Comparison of ENCODE assay signal across 10 cellular contexts in the genomic region with DNA sequence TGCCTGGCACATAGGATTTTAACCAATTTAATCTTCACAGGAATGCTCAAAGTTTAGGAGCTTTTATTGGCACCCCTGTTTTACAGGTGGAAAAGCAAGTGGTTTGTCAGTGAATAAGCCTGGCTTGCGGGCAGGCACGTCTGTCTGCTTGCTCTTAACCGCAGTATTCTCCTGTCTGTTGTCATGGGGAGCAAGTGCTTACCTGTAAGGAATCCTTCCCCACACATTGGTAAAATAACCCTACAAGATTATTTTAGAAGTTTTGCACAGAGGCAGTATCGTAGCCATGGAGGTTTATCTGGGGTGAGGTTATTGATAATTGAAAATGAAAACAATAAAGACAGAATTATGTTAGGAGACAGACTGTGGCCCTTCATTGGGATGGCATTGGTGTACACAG.
DNase-seq lines count a peak whose midpoint lies in the region; ATAC-seq and TF ChIP-seq lines count a peak whose summit lies in the region.
"Had no signal": no experiment of that assay in that cellular context is flagged by ENCODE, and none has a peak within 500 bp of the region (broad histone marks: within the 10 kb centered on the region; RNA-seq: fewer than 3 reads in every experiment).

No MANE protein-coding gene starts in this region.

- H3K27ac ChIP-seq in RWPE2 (ENCODE audit: poor library complexity, severe bottlenecking) (no peak overlapping the region), fibroblast of lung (ENCODE audit: insufficient read depth, low read length) (no peak overlapping the region), psoas muscle (no peak overlapping the region)

- no peak overlapping the region for H3K27ac Mint-ChIP-seq in activated CD4-positive, alpha-beta memory T cell treated with anti-CD3 and anti-CD28 coated beads, Interleukin-2, amount 10 ng/mL, durations not matched to agents 7 days and 5 days
- H3K27ac Mint-ChIP-seq in activated CD4-positive, alpha-beta memory T cell treated with anti-CD3 and anti-CD28 coated beads for 36 hours: no peak overlapping the region

- H3K36me3 Mint-ChIP-seq in activated CD4-positive, alpha-beta memory T cell treated with anti-CD3 and anti-CD28 coated beads, Interleukin-2, amount 10 ng/mL, durations not matched to agents 7 days and 5 days (ENCODE audit: low read depth): no peaks in the 10 kb centered on the region
- no peaks in the 10 kb centered on the region for H3K36me3 Mint-ChIP-seq in activated CD4-positive, alpha-beta memory T cell treated with anti-CD3 and anti-CD28 coated beads for 36 hours

- H4K20me1 ChIP-seq in fibroblast of lung (ENCODE audit: control insufficient read depth, extremely low read depth, insufficient read depth, low read length): no peaks in the 10 kb centered on the region

- H3K4me3 ChIP-seq in RWPE2 (ENCODE audit: severe bottlenecking) (peak overlapping the region; percentile 54), fibroblast of lung (replicated peaks in 1 of 4; ENCODE audit: control extremely low read depth in 1 of 4, insufficient read depth in 1 of 4, low read depth in 3 of 4, low read length in 4 of 4) (peak overlapping the region in 1 of 4 experiments; percentile 28), psoas muscle (peak overlapping the region; percentile 66)

- H3K36me3 ChIP-seq in RWPE2 (ENCODE audit: low read depth) (no peaks in the 10 kb centered on the region), fibroblast of lung (ENCODE audit: control insufficient read depth, insufficient read depth, low read length) (no peaks in the 10 kb centered on the region), psoas muscle (ENCODE audit: insufficient read depth in 1 of 2, low read depth in 1 of 2) (no peaks in the 10 kb centered on the region)
- H3K36me3 ChIP-seq: esophagus muscularis mucosa, Peyer's patch had no signal

- peak; percentile 24; the same call in 2 of the 3 replicates for ATAC-seq in RWPE2 (ENCODE audit: low read depth)
- no peak for ATAC-seq in psoas muscle
- no peak for ATAC-seq in HG03378 (IDR thresholded peaks at IDR 0.05; ENCODE audit: unreplicated experiment)

- H3K9ac ChIP-seq in fibroblast of lung (ENCODE audit: insufficient read depth, low read length): no peak overlapping the region

- H3K27me3 ChIP-seq in RWPE2 (ENCODE audit: insufficient read depth, poor library complexity, severe bottlenecking): no peaks in the 10 kb centered on the region
- H3K27me3 ChIP-seq in fibroblast of lung (ENCODE audit: control insufficient read depth, insufficient read depth, low read length): no peaks in the 10 kb centered on the region
- H3K27me3 ChIP-seq in psoas muscle (ENCODE audit: insufficient read depth in 3 of 3, low read length in 2 of 3): peaks cover 0 to 1% (median 0%) of the 10 kb centered on the region in 3 donors
- H3K27me3 ChIP-seq: Peyer's patch had no signal

- peaks cover 58% of the 10 kb centered on the region for H3K27me3 Mint-ChIP-seq in activated CD4-positive, alpha-beta memory T cell treated with anti-CD3 and anti-CD28 coated beads, Interleukin-2, amount 10 ng/mL, durations not matched to agents 7 days and 5 days
- H3K27me3 Mint-ChIP-seq in activated CD4-positive, alpha-beta memory T cell treated with anti-CD3 and anti-CD28 coated beads for 36 hours: peaks cover 46% of the 10 kb centered on the region

- H2AFZ ChIP-seq in fibroblast of lung (ENCODE audit: low read length): no peak overlapping the region

- no peak for TF ChIP-seq CTCF in RWPE2 (IDR thresholded peaks at IDR 0.05; ENCODE audit: poor library complexity, severe bottlenecking)
- TF ChIP-seq CTCF in fibroblast of lung (conservative IDR thresholded peaks at IDR 0.05 in 1 of 2, IDR thresholded peaks at IDR 0.05 in 1 of 2; ENCODE audit: low read depth in 1 of 2, low read length in 2 of 2): no peak
- TF ChIP-seq CTCF in psoas muscle (IDR thresholded peaks at IDR 0.05): no peak

- intact Hi-C loops in activated CD4-positive, alpha-beta memory T cell treated with anti-CD3 and anti-CD28 coated beads for 36 hours (cut with micrococcal nuclease): no loop called here
- intact Hi-C loops in psoas muscle (cut with DNase I): loop anchor here in 1 of 2 donors (10.0 kb wide), 1 partner anchor 174 kb away; the partner anchor contains the start of gene AGAP1

- DNase-seq in activated CD4-positive, alpha-beta memory T cell treated with anti-CD3 and anti-CD28 coated beads, Interleukin-2, amount 10 ng/mL, durations not matched to agents 7 days and 5 days: no peak
- DNase-seq in activated CD4-positive, alpha-beta memory T cell treated with anti-CD3 and anti-CD28 coated beads for 36 hours: no peak
- DNase-seq in RWPE2 (ENCODE audit: low spot score) (no peak), fibroblast of lung (ENCODE audit: low read depth in 2 of 2) (no peak), psoas muscle (no peak), SKM-1 treated with dmso at 0.1 percent for 144 hours (lab: John Stamatoyannopoulos, UW; ENCODE audit: unreplicated experiment) (no peak), NCI-H187 (lab: John Stamatoyannopoulos, UW) (no peak)

- 94 to 98% (median 97%) methylated on average over 4 of the region's 4 CpGs for WGBS in psoas muscle, 3 donors

- H3K79me2 ChIP-seq in fibroblast of lung (ENCODE audit: control insufficient read depth, insufficient read depth, low read length): peaks cover 1% of the 10 kb centered on the region

- CTCF ChIA-PET in activated CD4-positive, alpha-beta memory T cell treated with anti-CD3 and anti-CD28 coated beads, Interleukin-2, amount 10 ng/mL, durations not matched to agents 7 days and 5 days (lab: Charles Lee): no interaction called here
- CTCF ChIA-PET in activated CD4-positive, alpha-beta memory T cell treated with anti-CD3 and anti-CD28 coated beads for 36 hours (lab: Charles Lee): no interaction called here

- H3K4me1 Mint-ChIP-seq in activated CD4-positive, alpha-beta memory T cell treated with anti-CD3 and anti-CD28 coated beads, Interleukin-2, amount 10 ng/mL, durations not matched to agents 7 days and 5 days: peaks cover 6% of the 10 kb centered on the region
- H3K4me1 Mint-ChIP-seq in activated CD4-positive, alpha-beta memory T cell treated with anti-CD3 and anti-CD28 coated beads for 36 hours (ENCODE audit: low read depth): peaks cover 10% of the 10 kb centered on the region

- H3K4me2 ChIP-seq in fibroblast of lung (ENCODE audit: extremely low read depth, insufficient read depth, low read length): peak overlapping the region; percentile 54

- peak overlapping the region; percentile 33 for H3K4me3 Mint-ChIP-seq in activated CD4-positive, alpha-beta memory T cell treated with anti-CD3 and anti-CD28 coated beads, Interleukin-2, amount 10 ng/mL, durations not matched to agents 7 days and 5 days
- no peak overlapping the region for H3K4me3 Mint-ChIP-seq in activated CD4-positive, alpha-beta memory T cell treated with anti-CD3 and anti-CD28 coated beads for 36 hours

- H3K9me3 ChIP-seq in RWPE2 (ENCODE audit: severe bottlenecking) (no peaks in the 10 kb centered on the region), fibroblast of lung (ENCODE audit: control insufficient read depth, insufficient read depth, low read depth, low read length) (no peaks in the 10 kb centered on the region), psoas muscle (no peaks in the 10 kb centered on the region)
- H3K9me3 ChIP-seq: esophagus muscularis mucosa, Peyer's patch had no signal

- POLR2A ChIA-PET in activated CD4-positive, alpha-beta memory T cell treated with anti-CD3 and anti-CD28 coated beads, Interleukin-2, amount 10 ng/mL, durations not matched to agents 7 days and 5 days (lab: Charles Lee): no interaction called here
- POLR2A ChIA-PET in activated CD4-positive, alpha-beta memory T cell treated with anti-CD3 and anti-CD28 coated beads for 36 hours (lab: Charles Lee): no interaction called here

- H3K9me3 Mint-ChIP-seq in activated CD4-positive, alpha-beta memory T cell treated with anti-CD3 and anti-CD28 coated beads, Interleukin-2, amount 10 ng/mL, durations not matched to agents 7 days and 5 days: no peaks in the 10 kb centered on the region
- no peaks in the 10 kb centered on the region for H3K9me3 Mint-ChIP-seq in activated CD4-positive, alpha-beta memory T cell treated with anti-CD3 and anti-CD28 coated beads for 36 hours

- peaks cover 15% of the 10 kb centered on the region for H3K4me1 ChIP-seq in RWPE2 (ENCODE audit: insufficient read depth, poor library complexity, severe bottlenecking)
- H3K4me1 ChIP-seq in fibroblast of lung (ENCODE audit: control insufficient read depth, extremely low read depth, insufficient read depth, low read length): peaks cover 9% of the 10 kb centered on the region
- H3K4me1 ChIP-seq in psoas muscle: peaks cover 22% of the 10 kb centered on the region
